8 cellular contexts compared by ENCODE assay signal in the genomic region with DNA sequence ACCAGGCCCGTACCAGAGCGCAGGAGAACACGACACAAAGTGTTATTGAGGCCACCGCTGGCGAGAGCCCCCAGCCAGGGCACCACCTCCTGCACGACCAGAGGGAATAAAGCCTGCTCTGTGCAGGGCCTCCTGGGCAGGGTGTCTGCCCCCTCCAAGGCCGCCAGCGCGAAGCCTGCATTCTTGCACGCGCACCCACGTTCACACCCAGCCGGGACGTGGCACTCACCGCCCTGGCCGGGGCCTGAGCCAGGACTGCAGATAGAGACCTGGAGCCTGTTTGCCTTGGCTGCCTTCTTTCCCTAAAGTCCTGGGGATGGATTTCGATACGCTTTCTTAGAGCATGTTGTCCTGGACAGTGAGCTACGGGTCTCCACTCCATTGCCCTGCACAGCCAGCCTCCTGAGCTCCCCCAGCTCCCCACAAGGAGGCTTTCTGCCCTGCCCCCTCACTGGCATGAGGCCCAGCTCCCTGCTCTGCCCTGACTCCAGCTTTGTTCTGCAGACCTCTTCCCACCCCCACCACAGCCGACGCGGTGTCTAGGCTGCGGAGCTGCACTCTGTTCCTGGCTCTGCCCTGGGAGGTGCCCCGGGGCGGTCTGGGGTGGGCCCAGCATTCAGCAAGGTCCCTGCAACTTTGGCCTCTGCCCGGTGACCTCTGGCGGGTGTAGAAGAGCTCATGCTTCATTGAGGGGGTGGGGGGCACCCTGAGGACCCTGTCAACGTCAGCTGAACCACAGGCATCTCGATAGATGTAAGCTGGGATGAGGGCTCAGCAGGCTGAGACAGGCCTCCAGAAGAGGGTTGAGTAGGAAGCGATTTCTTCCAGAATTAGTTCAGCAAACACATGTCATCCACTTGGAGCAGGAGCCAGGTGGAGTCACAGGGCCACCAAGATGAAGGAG.
DNase-seq lines count a peak whose midpoint lies in the region; ATAC-seq and TF ChIP-seq lines count a peak whose summit lies in the region.
"Had no signal": no experiment of that assay in that cellular context is flagged by ENCODE, and none has a peak within 500 bp of the region (broad histone marks: within the 10 kb centered on the region; RNA-seq: fewer than 3 reads in every experiment).

No MANE protein-coding gene starts in this region.

- TF ChIP-seq CTCF in neural crest cell (conservative IDR thresholded peaks at IDR 0.05) (no peak), type B pancreatic cell (conservative IDR thresholded peaks at IDR 0.05) (peak; percentile 37)

- intact Hi-C loops in Right ventricle myocardium superior (cut with DNase I): no loop called here

- H3K4me3 Mint-ChIP-seq in neural crest cell (peak overlapping the region; percentile 37), type B pancreatic cell (no peak overlapping the region)

- H3K9me3 Mint-ChIP-seq in neural crest cell (no peaks in the 10 kb centered on the region), type B pancreatic cell (no peaks in the 10 kb centered on the region)

- peak overlapping the region; percentile 16 for H3K27ac ChIP-seq in angular gyrus (ENCODE audit: low read depth, low read length)

- ATAC-seq in Right ventricle myocardium superior (ENCODE audit: poor library complexity): peak; percentile 79
- ATAC-seq in HG02623 (IDR thresholded peaks at IDR 0.05; ENCODE audit: unreplicated experiment): no peak

- H3K27me3 Mint-ChIP-seq in neural crest cell (ENCODE audit: low read depth) (no peaks in the 10 kb centered on the region), type B pancreatic cell (no peaks in the 10 kb centered on the region)

- H3K4me1 Mint-ChIP-seq in neural crest cell (peaks cover 76% of the 10 kb centered on the region), type B pancreatic cell (ENCODE audit: unreplicated experiment) (peaks cover 20% of the 10 kb centered on the region)

- H3K36me3 Mint-ChIP-seq in neural crest cell (ENCODE audit: low read depth) (no peaks in the 10 kb centered on the region), type B pancreatic cell (no peaks in the 10 kb centered on the region)

- peak; percentile 75 for DNase-seq in Right ventricle myocardium superior
- DNase-seq in neural crest cell (ENCODE audit: low read depth, low spot score): no peak
- no peak for DNase-seq in type B pancreatic cell (ENCODE audit: extremely low spot score, unreplicated experiment)
- no peak for DNase-seq in stimulated activated CD4-positive, alpha-beta T cell treated with anti-CD3 and anti-CD28 coated beads, Interleukin-12 subunit alpha, Interleukin-12 subunit beta, amount 100 ng/mL, for 4 hours
- no peak for DNase-seq in activated CD4-positive, CD25-positive, alpha-beta regulatory T cell (lab: John Stamatoyannopoulos, UW)
- DNase-seq: NCI-H1694 had no signal

- H3K27ac Mint-ChIP-seq in neural crest cell (ENCODE audit: unreplicated experiment) (peak overlapping the region; percentile 76), type B pancreatic cell (no peak overlapping the region)
